ENCODE assay signal across 8 cellular contexts in genomic region chr1:44029911-44030605, GRCh38. TPM values are rescaled to one million over a fixed set of nuclear protein-coding genes. Genes with fewer than 3 reads are reported as not detected.
DNase-seq lines count a peak whose midpoint lies in the region; ATAC-seq, FAIRE-seq and TF ChIP-seq lines count a peak whose summit lies in the region.

No MANE protein-coding gene starts in this region.

- TF ChIP-seq POLR2A in lower leg skin (IDR thresholded peaks at IDR 0.05): no peak

- H3K4me3 ChIP-seq in BLaER1 treated with 17β-estradiol and CSF1 and Interleukin-3, amounts not matched to agents 10 nM and 100 nM: peak overlapping the region; percentile 75 to 87 (median 80)
- peak overlapping the region; percentile 64 for H3K4me3 ChIP-seq in lower leg skin (ENCODE audit: low read depth, poor library complexity, severe bottlenecking)

- intact Hi-C loops in lower leg skin (cut with DNase I; ENCODE audit: low total_unique reads): no loop called here

- peak; percentile 98 for FAIRE-seq in GM19239 (lab: Jason Lieb, UNC)

- DNase-seq in GM19239 (ENCODE audit: insufficient read length, low spot score) (peak; percentile 88), NCI-H526 treated with DMSO at 0.1 percent for 48 hours (lab: John Stamatoyannopoulos, UW) (peak; percentile 92), dermis blood vessel endothelial cell (peak; percentile 85), lower leg skin (ENCODE audit: low spot score in 2 of 2) (peak; percentile 85 to 96)
- peak; percentile 80 for DNase-seq in activated CD4-positive, alpha-beta T cell treated with anti-CD3 and anti-CD28 coated beads, Interleukin-2, amount 50 U/mL, for 1 hour
- DNase-seq in stimulated activated CD4-positive, alpha-beta T cell treated with anti-CD3 and anti-CD28 coated beads, Interleukin-4, amount 100 ng/mL, for 24 hours: peak; percentile 90

- H3K36me3 ChIP-seq in BLaER1 treated with 17β-estradiol and CSF1 and Interleukin-3, amounts not matched to agents 10 nM and 100 nM: no peaks in the 10 kb centered on the region

- no peaks in the 10 kb centered on the region for H3K9me3 ChIP-seq in BLaER1 treated with 17β-estradiol and CSF1 and Interleukin-3, amounts not matched to agents 10 nM and 100 nM (replicated peaks in 1 of 11)

- peaks cover 0 to 5% (median 0%) of the 10 kb centered on the region in 11 experiments; a peak in 2 of 22 replicates for H4K20me1 ChIP-seq in BLaER1 treated with 17β-estradiol and CSF1 and Interleukin-3, amounts not matched to agents 10 nM and 100 nM

- peaks cover 10 to 22% (median 16%) of the 10 kb centered on the region in 11 experiments for H3K27me3 ChIP-seq in BLaER1 treated with 17β-estradiol and CSF1 and Interleukin-3, amounts not matched to agents 10 nM and 100 nM

- no peak for TF ChIP-seq CTCF in lower leg skin (IDR thresholded peaks at IDR 0.05)

- peak overlapping the region; percentile 79 to 96 (median 83) for H3K9ac ChIP-seq in BLaER1 treated with 17β-estradiol and CSF1 and Interleukin-3, amounts not matched to agents 10 nM and 100 nM

- peak overlapping the region; percentile 95 to 100 (median 97) for H3K4me2 ChIP-seq in BLaER1 treated with 17β-estradiol and CSF1 and Interleukin-3, amounts not matched to agents 10 nM and 100 nM

- WGBS in lower leg skin, 2 donors: 0 to 1% methylated on average over 25 to 46 of the region's 75 CpGs

- H3K4me1 ChIP-seq in BLaER1 treated with 17β-estradiol and CSF1 and Interleukin-3, amounts not matched to agents 10 nM and 100 nM: peaks cover 10 to 46% (median 28%) of the 10 kb centered on the region in 10 experiments

- peak; percentile 78 for ATAC-seq in HG03432 (IDR thresholded peaks at IDR 0.05; ENCODE audit: unreplicated experiment)

- peak overlapping the region; percentile 45 to 96 (median 86); a peak in 21 of 22 replicates for H3K27ac ChIP-seq in BLaER1 treated with 17β-estradiol and CSF1 and Interleukin-3, amounts not matched to agents 10 nM and 100 nM

RNA-seq across cellular contexts. Expression of gene SLC6A9, which starts 1.2 kb away (rescaled TPM):
- total RNA-seq in dermis blood vessel endothelial cell (0.23 TPM in 1 of 2 replicates, not detected in the other), lower leg skin (10 to 100 TPM; 55.8 to 85.7 (median 62.0) TPM)

RNA-seq across cellular contexts. Expression of gene CCDC24, which starts 38.7 kb away (rescaled TPM):
- total RNA-seq in dermis blood vessel endothelial cell (1.7 and 2.2 TPM in 2 replicates), lower leg skin (1 to 10 TPM; 1.6 to 6.1 (median 2.7) TPM)

RNA-seq across cellular contexts. Expression of gene B4GALT2, which starts 51.0 kb away (rescaled TPM):
- total RNA-seq in dermis blood vessel endothelial cell: 50.2 and 64.4 TPM in 2 replicates
- total RNA-seq in lower leg skin: 10 to 100 TPM; 21.6 to 50.5 (median 30.3) TPM

RNA-seq across cellular contexts. Expression of gene ATP6V0B, which starts 55.3 kb away (rescaled TPM):
- 64.6 and 99.2 TPM in 2 replicates for total RNA-seq in dermis blood vessel endothelial cell
- 100 to 1,000 TPM; 135 to 180 (median 169) TPM for total RNA-seq in lower leg skin

Comparison
In these comparisons a context has a peak if more than half of its experiments do, and no peak if none do; other contexts are left out.
1. Peak in every context shown above with its lines: DNase-seq, ATAC-seq, H3K4me3 ChIP-seq and H3K27ac ChIP-seq.
2. RNA of gene SLC6A9, which starts 1.2 kb away (total RNA-seq): 55.8 to 85.7 TPM in lower leg skin; 0.23 TPM in dermis blood vessel endothelial cell; every median in the first group is over 10 times any median in the second.